In the genomic region with DNA sequence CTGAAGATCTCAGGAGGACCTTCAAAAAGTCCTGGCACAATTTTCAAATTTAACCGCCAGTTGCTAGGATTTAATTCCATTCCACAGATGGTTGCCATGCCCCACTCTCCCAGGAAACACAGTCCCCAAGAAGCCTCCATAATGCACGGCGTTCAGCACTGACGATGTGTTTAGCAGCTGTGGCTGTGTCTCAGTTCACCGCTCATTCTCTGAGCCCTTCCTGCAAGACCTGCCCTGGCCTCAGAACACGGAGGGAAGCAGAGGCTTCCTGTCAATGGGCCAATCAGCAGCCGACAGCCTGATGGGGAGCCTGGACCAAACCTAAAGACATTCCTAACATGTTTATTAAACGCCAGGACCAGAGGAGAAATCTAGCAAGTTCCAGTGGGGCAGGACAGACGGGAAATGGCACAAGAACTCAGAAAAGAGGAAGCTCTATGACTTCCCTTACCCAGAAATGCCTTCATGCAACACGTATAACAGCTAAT, we compare ENCODE assay signal across 8 cellular contexts. TPM values are rescaled to one million over a fixed set of nuclear protein-coding genes. Genes with fewer than 3 reads are reported as not detected.
A peak's percentile ranks its signal among the peaks of the same experiment; 100 is the strongest.
DNase-seq lines count a peak whose midpoint lies in the region; ATAC-seq, FAIRE-seq and TF ChIP-seq lines count a peak whose summit lies in the region.

No MANE protein-coding gene starts in this region.

- peak overlapping the region in 1 of 2 donors; percentile 60 for H3K27ac ChIP-seq in small intestine (ENCODE audit: low read depth in 1 of 2, low read length in 1 of 2)

- POLR2A ChIA-PET in activated B cell treated with CpG ODN at 0.5 μM for 24 hours (lab: Charles Lee) = interaction anchor here (0.7 to 2.4 kb wide), 6 partner anchors 44 to 230 kb away, joined by 3 to 9 read pairs (median 5); partner anchors contain the start of genes C16orf87 and DNAJA2

- H3K27me3 Mint-ChIP-seq in activated B cell treated with CpG ODN at 0.5 μM for 24 hours = no peaks in the 10 kb centered on the region

- FAIRE-seq in small intestine (lab: Jason Lieb, UNC) (no peak), GM12892 (lab: Jason Lieb, UNC) (no peak)

- peak; percentile 38 for DNase-seq in activated B cell treated with CpG ODN at 0.5 μM for 24 hours
- DNase-seq in iris pigment epithelial cell (ENCODE audit: low read depth) = peak; percentile 69
- no peak for DNase-seq in small intestine
- DNase-seq in GM12892 (ENCODE audit: insufficient read length) = no peak
- DNase-seq in omental fat pad (ENCODE audit: low spot score) = no peak
- no peak for DNase-seq in activated CD4-positive, alpha-beta T cell treated with anti-CD3 and anti-CD28 coated beads, Interleukin-2, amount 50 U/mL, for 1 hour

- peak overlapping the region; percentile 86 for H3K4me3 Mint-ChIP-seq in activated B cell treated with CpG ODN at 0.5 μM for 24 hours

- TF ChIP-seq CTCF in activated B cell treated with CpG ODN at 0.5 μM for 24 hours (IDR thresholded peaks at IDR 0.05) (no peak), omental fat pad (IDR thresholded peaks at IDR 0.05) (no peak)

- H3K27ac Mint-ChIP-seq in activated B cell treated with CpG ODN at 0.5 μM for 24 hours = peak overlapping the region; percentile 97

- TF ChIP-seq POLR2A in GM18505 (IDR thresholded peaks at IDR 0.05; ENCODE audit: borderline replicate concordance, extremely low read depth, insufficient read depth, insufficient read length) (no peak), GM12892 (IDR thresholded peaks at IDR 0.05; ENCODE audit: low read depth, low read length) (no peak)

- no peak overlapping the region for H3K4me3 ChIP-seq in small intestine (ENCODE audit: low read depth in 1 of 2, low read length in 2 of 2)

- no peaks in the 10 kb centered on the region for H3K27me3 ChIP-seq in small intestine (ENCODE audit: control insufficient read depth in 2 of 2, insufficient read depth in 2 of 2, low read length in 2 of 2)

- no peaks in the 10 kb centered on the region for H3K9me3 Mint-ChIP-seq in activated B cell treated with CpG ODN at 0.5 μM for 24 hours

- no peaks in the 10 kb centered on the region for H3K9me3 ChIP-seq in small intestine (ENCODE audit: control insufficient read depth, low read depth)

- intact Hi-C loops in activated B cell treated with CpG ODN at 0.5 μM for 24 hours (cut with micrococcal nuclease) = loop anchor here (2.0 to 5.0 kb wide), 3 partner anchors 46 to 1149 kb away; partner anchors contain the start of genes ORC6 and VPS35

- H3K4me1 Mint-ChIP-seq in activated B cell treated with CpG ODN at 0.5 μM for 24 hours = peaks cover 24% of the 10 kb centered on the region

- no peaks in the 10 kb centered on the region for H3K4me1 ChIP-seq in small intestine (ENCODE audit: control insufficient read depth in 2 of 2, insufficient read depth in 1 of 2, low read depth in 1 of 2, low read length in 1 of 2)

- no peaks in the 10 kb centered on the region for H3K36me3 ChIP-seq in small intestine (ENCODE audit: control insufficient read depth in 2 of 2, insufficient read depth in 2 of 2, low read length in 2 of 2)

- CTCF ChIA-PET in activated B cell treated with CpG ODN at 0.5 μM for 24 hours (lab: Charles Lee) = interaction anchor here (1.2 to 1.3 kb wide), 2 partner anchors 54 to 57 kb away, joined by 3 read pairs; partner anchors contain the start of gene ORC6

- ATAC-seq in GM18505 (IDR thresholded peaks at IDR 0.05; ENCODE audit: unreplicated experiment) (peak; percentile 69), HG03103 (IDR thresholded peaks at IDR 0.05; ENCODE audit: low read depth, unreplicated experiment) (peak; percentile 75), activated B cell treated with CpG ODN at 0.5 μM for 24 hours (ENCODE audit: low read depth) (peak; percentile 82), omental fat pad (ENCODE audit: low FRiP score) (no peak)

- WGBS in small intestine, 3 donors = 30 to 46% (median 41%) methylated on average over 10 of the region's 10 CpGs

- no peaks in the 10 kb centered on the region for H3K36me3 Mint-ChIP-seq in activated B cell treated with CpG ODN at 0.5 μM for 24 hours (ENCODE audit: low read depth)

RNA-seq across cellular contexts. Expression of gene MYLK3, which starts 4.9 kb away (rescaled TPM):
- total RNA-seq in activated B cell treated with CpG ODN at 0.5 μM for 24 hours = 0.20 and 0.55 TPM in 2 replicates
- under 1 TPM in 2 of 3 donors, not detected in 1; 0.04 to 0.81 TPM for polyA plus RNA-seq in small intestine
- polyA plus RNA-seq in GM12892 (2012; ENCODE audit: missing spikeins) = 0.19 TPM
- under 1 TPM in 2 of 4 donors, not detected in 2; 0.38 to 0.48 TPM for total RNA-seq in omental fat pad

RNA-seq across cellular contexts. Expression of gene ORC6, which starts 53.8 kb away (rescaled TPM):
- total RNA-seq in activated B cell treated with CpG ODN at 0.5 μM for 24 hours (8.0 and 13.2 TPM in 2 replicates), omental fat pad (1 to 10 TPM in 2 of 4 donors, under 1 TPM in 2; 0.63 to 3.1 (median 1.5) TPM)
- 1 to 10 TPM; 1.9 to 9.2 (median 5.8) TPM for polyA plus RNA-seq in small intestine
- 39.8 TPM for polyA plus RNA-seq in GM12892 (2012; ENCODE audit: missing spikeins)

RNA-seq across cellular contexts. Expression of gene VPS35, which starts 54.3 kb away (rescaled TPM):
- total RNA-seq in activated B cell treated with CpG ODN at 0.5 μM for 24 hours (85.1 and 97.1 TPM in 2 replicates), omental fat pad (10 to 100 TPM; 49.4 to 74.5 (median 63.0) TPM)
- polyA plus RNA-seq in small intestine = 10 to 100 TPM; 36.1 to 91.0 (median 61.6) TPM
- 47.7 TPM for polyA plus RNA-seq in GM12892 (2012; ENCODE audit: missing spikeins)

Comparison
In these comparisons a context has a peak if more than half of its experiments do, and no peak if none do; other contexts are left out.
1. DNase-seq: peak in activated B cell treated with CpG ODN at 0.5 μM for 24 hours (single experiment) and iris pigment epithelial cell (single experiment); none in small intestine (single experiment), GM12892 (single experiment), omental fat pad (single experiment) and activated CD4-positive, alpha-beta T cell treated with anti-CD3 and anti-CD28 coated beads, Interleukin-2, amount 50 U/mL, for 1 hour (single experiment).